In genomic region chr2:207549145-207549544, GRCh38 we compare ENCODE assay signal across 20 cellular contexts. TPM values are rescaled to one million over a fixed set of nuclear protein-coding genes. Genes with fewer than 3 reads are reported as not detected.
DNase-seq lines count a peak whose midpoint lies in the region; ATAC-seq, FAIRE-seq and TF ChIP-seq lines count a peak whose summit lies in the region.
"Had no signal": no experiment of that assay in that cellular context is flagged by ENCODE, and none has a peak within 500 bp of the region (broad histone marks: within the 10 kb centered on the region; RNA-seq: fewer than 3 reads in every experiment).

No MANE protein-coding gene starts in this region.

- TF ChIP-seq POLR2A in H54 (IDR thresholded peaks at IDR 0.05; ENCODE audit: low read depth, low read length) = no peak

- no peaks in the 10 kb centered on the region for H3K9me3 Mint-ChIP-seq in CD4-positive, CD25-positive, alpha-beta regulatory T cell
- peaks cover 4% of the 10 kb centered on the region for H3K9me3 Mint-ChIP-seq in mesothelial cell of epicardium
- H3K9me3 Mint-ChIP-seq: activated naive CD4-positive, alpha-beta T cell treated with anti-CD3 and anti-CD28 coated beads for 36 hours had no signal

- DNase-seq in CD4-positive, CD25-positive, alpha-beta regulatory T cell = no peak
- DNase-seq in H54 (ENCODE audit: insufficient read length, low spot score) (no peak), coronary artery (ENCODE audit: low spot score) (no peak), mesothelial cell of epicardium (ENCODE audit: low spot score in 2 of 2, unreplicated experiment in 2 of 2) (no peak), inferior parietal cortex (ENCODE audit: extremely low spot score) (no peak), substantia nigra (lab: John Stamatoyannopoulos, UW) (no peak), amniotic stem cell (lab: John Stamatoyannopoulos, UW) (no peak)
- no peak for DNase-seq in activated CD4-positive, alpha-beta T cell treated with anti-CD3 and anti-CD28 coated beads for 4 hours
- DNase-seq: activated naive CD4-positive, alpha-beta T cell treated with anti-CD3 and anti-CD28 coated beads for 36 hours; Calu3; foreskin melanocyte; NCI-H1694 treated with DMSO at 0.1 percent for 48 hours; SIG-M5; stimulated activated CD4-positive, alpha-beta T cell treated with anti-CD3 and anti-CD28 coated beads, Interleukin-2, amount 100 ng/mL, for 24 hours; testis had no signal

- TF ChIP-seq CTCF in coronary artery (IDR thresholded peaks at IDR 0.05) (no peak), mesothelial cell of epicardium (IDR thresholded peaks at IDR 0.05; ENCODE audit: unreplicated experiment) (no peak)

- peaks cover 3% of the 10 kb centered on the region for H3K36me3 ChIP-seq in CD4-positive, CD25-positive, alpha-beta regulatory T cell (ENCODE audit: control insufficient read depth, insufficient read depth, low read length)
- H3K36me3 ChIP-seq: HAP-1 had no signal

- H3K4me3 ChIP-seq in CD4-positive, CD25-positive, alpha-beta regulatory T cell (ENCODE audit: low read depth, low read length) = peak overlapping the region; percentile 10
- H3K4me3 ChIP-seq in coronary artery = no peak overlapping the region
- H3K4me3 ChIP-seq: HAP-1, lung, testis had no signal

- H3K27me3 ChIP-seq in CD4-positive, CD25-positive, alpha-beta regulatory T cell (ENCODE audit: control insufficient read depth, insufficient read depth, low read length) = no peaks in the 10 kb centered on the region
- H3K27me3 ChIP-seq: testis had no signal

- peak overlapping the region in 1 of 4 donors; percentile 33 for H3K4me3 Mint-ChIP-seq in CD4-positive, CD25-positive, alpha-beta regulatory T cell
- no peak overlapping the region for H3K4me3 Mint-ChIP-seq in mesothelial cell of epicardium
- H3K4me3 Mint-ChIP-seq: activated naive CD4-positive, alpha-beta T cell treated with anti-CD3 and anti-CD28 coated beads for 36 hours had no signal

- H3K36me3 Mint-ChIP-seq in CD4-positive, CD25-positive, alpha-beta regulatory T cell = peaks cover 19% of the 10 kb centered on the region
- peaks cover 16% of the 10 kb centered on the region for H3K36me3 Mint-ChIP-seq in mesothelial cell of epicardium

- ATAC-seq in CD4-positive, CD25-positive, alpha-beta regulatory T cell (ENCODE audit: low read depth in 2 of 2) = no peak
- ATAC-seq: activated CD4-positive, CD25-positive, alpha-beta regulatory T cell treated with anti-CD3 and anti-CD28 coated beads, Interleukin-2, amount 50 U/mL, for 24 hours had no signal

- H3K4me1 ChIP-seq in CD4-positive, CD25-positive, alpha-beta regulatory T cell (ENCODE audit: control insufficient read depth, insufficient read depth, low read length, poor library complexity, severe bottlenecking) = peaks cover 36% of the 10 kb centered on the region

- peak; percentile 74 for FAIRE-seq in H54 (lab: Jason Lieb, UNC)
- FAIRE-seq: GM12891, HTR-8/SVneo had no signal

- no peaks in the 10 kb centered on the region for H3K9me3 ChIP-seq in CD4-positive, CD25-positive, alpha-beta regulatory T cell (ENCODE audit: control insufficient read depth in 2 of 2, low read length in 2 of 2)
- H3K9me3 ChIP-seq: HAP-1, testis had no signal

- H3K27me3 Mint-ChIP-seq in CD4-positive, CD25-positive, alpha-beta regulatory T cell = no peaks in the 10 kb centered on the region
- no peaks in the 10 kb centered on the region for H3K27me3 Mint-ChIP-seq in mesothelial cell of epicardium (ENCODE audit: low read depth)

- peaks cover 51 to 86% (median 55%) of the 10 kb centered on the region in 4 donors for H3K4me1 Mint-ChIP-seq in CD4-positive, CD25-positive, alpha-beta regulatory T cell
- peaks cover 22% of the 10 kb centered on the region for H3K4me1 Mint-ChIP-seq in mesothelial cell of epicardium

- H3K27ac Mint-ChIP-seq in CD4-positive, CD25-positive, alpha-beta regulatory T cell = peak overlapping the region in 1 of 3 donors; percentile 57
- peak overlapping the region; percentile 77 for H3K27ac Mint-ChIP-seq in mesothelial cell of epicardium
- H3K27ac Mint-ChIP-seq: activated naive CD4-positive, alpha-beta T cell treated with anti-CD3 and anti-CD28 coated beads for 36 hours had no signal

- no peak overlapping the region for H3K27ac ChIP-seq in CD4-positive, CD25-positive, alpha-beta regulatory T cell (ENCODE audit: insufficient read depth, low read length, poor library complexity, severe bottlenecking)
- peak overlapping the region; percentile 27 to 57 for H3K27ac ChIP-seq in coronary artery
- H3K27ac ChIP-seq in substantia nigra (ENCODE audit: low read depth, low read length, poor library complexity, severe bottlenecking) = no peak overlapping the region
- H3K27ac ChIP-seq: testis had no signal

RNA-seq across cellular contexts. Expression of gene CREB1, which starts 19.4 kb away (rescaled TPM):
- 124 TPM for total RNA-seq in CD4-positive, CD25-positive, alpha-beta regulatory T cell
- polyA plus RNA-seq in CD4-positive, CD25-positive, alpha-beta regulatory T cell = 10 to 100 TPM; 69.0 to 96.8 (median 89.3) TPM
- total RNA-seq in mesothelial cell of epicardium = 88.9 to 111 TPM (median 97.0 TPM) in 3 replicates

Comparison
In these comparisons a context has a peak if more than half of its experiments do, and no peak if none do; other contexts are left out.
1. H3K27ac ChIP-seq: peak in coronary artery (2 of 2); none in CD4-positive, CD25-positive, alpha-beta regulatory T cell (single experiment) and substantia nigra (single experiment).